8 cellular contexts compared by ENCODE assay signal in the genomic region with DNA sequence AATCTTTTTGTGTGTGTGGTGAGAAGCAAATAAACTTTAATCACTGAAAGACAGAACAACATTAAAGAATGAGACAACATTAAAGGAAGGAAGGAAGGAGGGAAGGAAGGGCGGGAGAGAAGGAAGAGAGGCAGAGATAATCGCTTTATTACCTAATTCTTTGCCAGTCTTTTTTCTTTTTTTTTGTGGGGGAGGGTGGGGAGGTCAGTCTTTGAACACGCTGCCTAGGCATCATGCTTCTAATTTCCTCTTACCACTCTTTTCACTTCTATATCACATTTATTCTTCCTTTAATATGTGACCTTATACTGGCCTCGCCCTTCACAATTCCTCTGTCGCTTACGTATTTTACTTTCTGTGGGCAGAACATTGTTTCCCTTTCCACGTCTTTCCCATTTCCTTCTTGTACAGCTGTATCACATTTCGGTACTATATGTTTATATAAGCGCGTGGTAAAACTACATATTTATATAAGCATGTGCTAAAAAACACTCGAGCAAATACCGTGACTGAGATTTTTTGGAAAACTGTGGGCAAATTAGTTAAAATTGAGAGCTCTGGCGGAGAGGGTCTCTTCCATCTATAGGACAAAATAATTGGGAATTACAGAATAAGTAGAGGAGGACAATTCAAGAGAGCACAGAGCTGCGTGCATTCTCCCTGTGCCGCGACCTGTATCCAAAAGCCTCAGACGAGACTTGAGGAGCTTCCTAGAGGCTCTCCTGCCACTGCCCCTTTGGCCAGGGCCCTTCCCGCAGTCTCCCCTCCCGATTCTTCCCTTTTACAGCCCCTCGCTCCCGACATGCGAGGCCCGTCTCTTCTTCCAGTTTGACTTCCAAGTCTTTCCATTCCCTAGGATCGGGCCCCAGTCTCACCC. TPM values are rescaled to one million over a fixed set of nuclear protein-coding genes. Genes with fewer than 3 reads are reported as not detected.
DNase-seq lines count a peak whose midpoint lies in the region; ATAC-seq and TF ChIP-seq lines count a peak whose summit lies in the region.

No MANE protein-coding gene starts in this region.

- DNase-seq in AG04450 (ENCODE audit: low read depth, low spot score) (no peak), H7 (no peak), iPS-NIHi11 (ENCODE audit: low spot score) (peak; percentile 30), spleen (no peak), SKM-1 treated with dmso at 0.1 percent for 144 hours (lab: John Stamatoyannopoulos, UW; ENCODE audit: unreplicated experiment) (no peak), NCI-H2081 treated with DMSO at 0.1 percent for 48 hours (lab: John Stamatoyannopoulos, UW) (no peak)

- CTCF ChIA-PET in AG04450 (lab: Charles Lee) = interaction anchor here (1.3 to 1.7 kb wide), 3 partner anchors 64 to 177 kb away, joined by 3 to 5 read pairs (median 4); no protein-coding TSS in a partner anchor

- no peaks in the 10 kb centered on the region for H3K9me3 ChIP-seq in AG04450 (ENCODE audit: control insufficient read depth, insufficient read depth, low read length)
- H3K9me3 ChIP-seq in spleen = no peaks in the 10 kb centered on the region

- peak overlapping the region; percentile 67 for H3K27ac ChIP-seq in AG04450 (ENCODE audit: low read depth, low read length)
- H3K27ac ChIP-seq in angular gyrus (ENCODE audit: low read depth, low read length) = peak overlapping the region; percentile 81
- H3K27ac ChIP-seq in spleen = peak overlapping the region; percentile 35 to 82 (median 69)

- no peaks in the 10 kb centered on the region for H3K27me3 ChIP-seq in AG04450 (ENCODE audit: control insufficient read depth, insufficient read depth, low read length)
- peaks cover 35% of the 10 kb centered on the region for H3K27me3 ChIP-seq in H7 (ENCODE audit: control insufficient read depth, insufficient read depth, low read length)
- H3K27me3 ChIP-seq in spleen (replicated peaks in 1 of 7) = peaks cover 0 to 63% (median 24%) of the 10 kb centered on the region in 7 donors

- peaks cover 0 to 21% (median 7%) of the 10 kb centered on the region in 6 donors for H3K4me1 ChIP-seq in spleen

- POLR2A ChIA-PET in AG04450 (lab: Yijun Ruan, JAX) = interaction anchor here (0.8 to 0.9 kb wide), 3 partner anchors 17 to 65 kb away, joined by 3 to 4 read pairs (median 3); partner anchors contain the start of gene PLPP3

- TF ChIP-seq CTCF in AG04450 (IDR thresholded peaks at IDR 0.05; ENCODE audit: low read depth, low read length) (no peak), spleen (IDR thresholded peaks at IDR 0.05 in 8 of 11, conservative IDR thresholded peaks at IDR 0.05 in 3 of 11) (no peak)

- no peak for TF ChIP-seq POLR2A in spleen (IDR thresholded peaks at IDR 0.05)

- no peaks in the 10 kb centered on the region for H3K36me3 ChIP-seq in H7 (replicated peaks; ENCODE audit: control insufficient read depth, insufficient read depth, low read length)
- H3K36me3 ChIP-seq in spleen = no peaks in the 10 kb centered on the region

- no peak for ATAC-seq in HG03159 (IDR thresholded peaks at IDR 0.05; ENCODE audit: unreplicated experiment)

- H3K4me3 ChIP-seq in AG04450 (ENCODE audit: low read depth, low read length) (peak overlapping the region; percentile 75), H7 (ENCODE audit: insufficient read depth, low read depth, low read length) (peak overlapping the region; percentile 87), spleen (peak overlapping the region; percentile 23 to 76 (median 45))

- intact Hi-C loops in spleen (cut with DNase I; ENCODE audit: low total_unique reads) = no loop called here

- 12 to 15% (median 13%) methylated on average over 24 of the region's 24 CpGs for whole genome bisulfite sequencing in spleen, 5 donors

RNA-seq across cellular contexts. Expression of gene PRKAA2, which starts 0.8 kb away (rescaled TPM):
- polyA plus RNA-seq in AG04450 (2011; rRNA removed) (3.3 and 4.7 TPM in 2 replicates), spleen (1 to 10 TPM in 1 of 3 donors, under 1 TPM in 2; 0.24 to 1.3 (median 0.37) TPM)
- polyA minus RNA-seq in AG04450 (2011; rRNA and poly(A)+ RNA removed) = 3.5 and 5.9 TPM in 2 replicates
- 3.2 and 5.7 TPM in 2 replicates for total RNA-seq in H7 (2014; rRNA removed; shearing (Covaris generic))
- total RNA-seq in spleen = 1 to 10 TPM; 1.9 to 6.0 (median 3.6) TPM
